Comparison of ENCODE assay signal across 8 cellular contexts in genomic region chr1:153658400-153659174, GRCh38. TPM values are rescaled to one million over a fixed set of nuclear protein-coding genes. Genes with fewer than 3 reads are reported as not detected.
DNase-seq lines count a peak whose midpoint lies in the region; ATAC-seq and TF ChIP-seq lines count a peak whose summit lies in the region.

A gene with protein sequence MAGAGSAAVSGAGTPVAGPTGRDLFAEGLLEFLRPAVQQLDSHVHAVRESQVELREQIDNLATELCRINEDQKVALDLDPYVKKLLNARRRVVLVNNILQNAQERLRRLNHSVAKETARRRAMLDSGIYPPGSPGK (plus strand): TSS chr1:153658703. CDS start chr1:153658744, 41 bp downstream.

- peaks cover 0 to 39% (median 36%) of the 10 kb centered on the region in 9 donors for H3K36me3 ChIP-seq in heart right ventricle
- H3K36me3 ChIP-seq in prostate gland: peaks cover 0 to 6% of the 10 kb centered on the region in 2 donors

- TF ChIP-seq POLR2A in prostate gland (IDR thresholded peaks at IDR 0.05): peak; percentile 61

- intact Hi-C loops in heart right ventricle (cut with DNase I) (loop anchor here in 1 of 10 donors (10.0 kb wide), 1 partner anchor 84 kb away; no protein-coding TSS in a partner anchor), prostate gland (cut with DNase I) (loop anchor here (2.0 kb wide), 1 partner anchor 24 kb away; the partner anchor contains the start of gene CHTOP)

- H3K4me3 ChIP-seq in heart right ventricle: peak within 1 kb of the TSS; percentile 63 to 94 (median 80)
- H3K4me3 ChIP-seq in prostate gland: peak within 1 kb of the TSS; percentile 67 to 69

- H3K9me3 Mint-ChIP-seq in T-helper 1 cell treated with Interleukin-12 subunit alpha and Interleukin-12 subunit beta and Interleukin-4 antibody, amounts not matched to agents 30 μg/mL and 1 μg/mL, for 36 hours: no peaks in the 10 kb centered on the region

- peaks cover 15% of the 10 kb centered on the region for H3K36me3 Mint-ChIP-seq in T-helper 1 cell treated with Interleukin-12 subunit alpha and Interleukin-12 subunit beta and Interleukin-4 antibody, amounts not matched to agents 30 μg/mL and 1 μg/mL, for 36 hours (ENCODE audit: low read depth)

- H3K9me3 ChIP-seq in heart right ventricle (no peaks in the 10 kb centered on the region), prostate gland (no peaks in the 10 kb centered on the region)

- WGBS in heart right ventricle, 2 donors: 2 to 3% methylated on average over 53 of the region's 53 CpGs
- 2% methylated on average over 53 of the region's 53 CpGs for WGBS in prostate gland

- H3K27me3 Mint-ChIP-seq in T-helper 1 cell treated with Interleukin-12 subunit alpha and Interleukin-12 subunit beta and Interleukin-4 antibody, amounts not matched to agents 30 μg/mL and 1 μg/mL, for 36 hours (ENCODE audit: low read depth): no peaks in the 10 kb centered on the region

- TF ChIP-seq CTCF in GM13976 (IDR thresholded peaks at IDR 0.05; ENCODE audit: borderline replicate concordance, control extremely low read depth, extremely low read depth, insufficient read depth, missing control alignments): no peak
- TF ChIP-seq CTCF in heart right ventricle (IDR thresholded peaks at IDR 0.05): peak in 7 of 9 donors; percentile 5 to 51 (median 20)
- peak in 2 of 4 experiments; percentile 31 to 39 for TF ChIP-seq CTCF in prostate gland (IDR thresholded peaks at IDR 0.05)

- H3K4me3 Mint-ChIP-seq in T-helper 1 cell treated with Interleukin-12 subunit alpha and Interleukin-12 subunit beta and Interleukin-4 antibody, amounts not matched to agents 30 μg/mL and 1 μg/mL, for 36 hours: peak within 1 kb of the TSS; percentile 93

- in situ Hi-C loops in GM13976 (cut with MboI; ENCODE audit: low sequenced_read_pairs, unreplicated experiment): no loop called here

- ATAC-seq in HG02852 (IDR thresholded peaks at IDR 0.05; ENCODE audit: unreplicated experiment): peak; percentile 91
- peak; percentile 96 to 98 (median 98) for ATAC-seq in heart right ventricle

- H3K27ac ChIP-seq in heart right ventricle (peak within 1 kb of the TSS; percentile 73 to 99 (median 95)), prostate gland (peak within 1 kb of the TSS; percentile 96)

- DNase-seq in GM13976 (ENCODE audit: low spot score): peak; percentile 94
- peak; percentile 87 for DNase-seq in NCI-H146 (lab: John Stamatoyannopoulos, UW)
- DNase-seq in amniotic epithelial cell (ENCODE audit: low read depth): peak; percentile 85
- peak; percentile 93 to 95 for DNase-seq in heart right ventricle
- peak; percentile 87 for DNase-seq in prostate gland (ENCODE audit: low spot score)
- peak; percentile 94 for DNase-seq in ureter (ENCODE audit: low spot score)

- H3K27me3 ChIP-seq in heart right ventricle (no peaks in the 10 kb centered on the region), prostate gland (replicated peaks; ENCODE audit: insufficient read depth) (no peaks in the 10 kb centered on the region)

- H3K4me1 Mint-ChIP-seq in T-helper 1 cell treated with Interleukin-12 subunit alpha and Interleukin-12 subunit beta and Interleukin-4 antibody, amounts not matched to agents 30 μg/mL and 1 μg/mL, for 36 hours (ENCODE audit: low read depth): peaks cover 16% of the 10 kb centered on the region

- H3K27ac Mint-ChIP-seq in T-helper 1 cell treated with Interleukin-12 subunit alpha and Interleukin-12 subunit beta and Interleukin-4 antibody, amounts not matched to agents 30 μg/mL and 1 μg/mL, for 36 hours: peak within 1 kb of the TSS; percentile 76

- H3K4me1 ChIP-seq in heart right ventricle (peaks cover 0 to 20% (median 11%) of the 10 kb centered on the region in 9 donors), prostate gland (replicated peaks) (no peaks in the 10 kb centered on the region)

RNA-seq across cellular contexts. Expression of the gene that starts here (rescaled TPM):
- total RNA-seq in heart right ventricle (10 to 100 TPM; 56.7 to 83.3 (median 73.4) TPM), prostate gland (10 to 100 TPM; 64.9 to 73.0 TPM), ureter (37.3 TPM)
- polyA plus RNA-seq in heart right ventricle: 10 to 100 TPM; 38.6 to 54.4 TPM

Comparison
In these comparisons a context has a peak if more than half of its experiments do, and no peak if none do; other contexts are left out.
1. Peak in every context shown above with its lines: DNase-seq, ATAC-seq, H3K4me3 ChIP-seq and H3K27ac ChIP-seq.